1 cellular context compared by ENCODE assay signal in the genomic region with DNA sequence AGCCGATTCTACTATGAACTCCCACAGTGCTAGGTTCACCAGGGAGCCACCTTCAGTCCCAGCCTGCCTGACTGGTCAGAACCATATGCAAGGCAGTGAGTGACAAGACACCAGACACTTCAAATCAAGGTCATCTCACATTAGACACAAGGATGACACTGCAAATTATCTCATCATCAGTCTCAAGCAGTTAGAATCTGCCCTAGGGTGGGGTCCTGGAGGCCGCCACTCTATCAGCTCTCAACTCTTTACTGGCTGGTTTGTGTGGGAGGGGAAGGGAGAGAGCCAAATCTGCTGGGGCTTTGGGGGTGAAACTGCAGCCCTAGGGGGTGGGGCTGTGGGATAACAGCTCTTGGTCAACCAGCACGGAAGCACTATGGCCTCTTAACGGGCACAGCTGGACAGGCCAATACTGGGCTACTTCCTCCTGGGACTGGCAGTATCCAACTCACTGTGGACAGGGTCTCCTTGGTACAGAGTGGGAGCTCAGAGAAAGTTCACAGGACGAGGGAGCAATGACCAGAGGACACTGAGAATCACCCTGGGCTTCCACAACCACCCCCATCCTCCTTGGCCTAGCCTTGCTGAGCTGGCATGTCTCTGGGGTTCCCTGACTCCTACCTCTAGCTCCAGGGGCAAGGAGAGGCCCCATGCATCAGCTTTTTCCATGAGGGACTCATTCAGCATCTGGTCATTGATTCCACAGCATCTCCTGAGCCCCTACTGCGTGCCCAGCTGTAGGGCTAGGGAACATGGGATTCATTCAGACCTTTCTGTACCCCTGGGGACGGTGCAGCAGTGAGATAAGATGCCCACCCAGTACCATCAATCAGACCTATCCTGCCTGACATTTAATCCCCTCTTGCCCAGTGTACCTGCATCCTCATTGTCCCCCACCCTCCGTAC.
TF ChIP-seq lines count a peak whose summit lies in the region.

No MANE protein-coding gene starts in this region.

TF ChIP-seq in K562, 482 proteins besides CTCF, POLR2A, EP300 and RAD21 (continued from another document):
- TF ChIP-seq FOXJ3 (CRISPR knock-in tag; IDR thresholded peaks at IDR 0.05) (no peak), ATF7 (IDR thresholded peaks at IDR 0.05) (no peak), NR4A1 (CRISPR knock-in tag; IDR thresholded peaks at IDR 0.05) (0 out of 2 replicates have a peak, but pooled peaks have one; percentile 5), NR4A1 (tag; IDR thresholded peaks at IDR 0.05) (no peak), CCNT2 (IDR thresholded peaks at IDR 0.05; ENCODE audit: borderline replicate concordance, extremely low read depth, insufficient read length, low read depth, low read length) (no peak), TAF1 (IDR thresholded peaks at IDR 0.05; ENCODE audit: control insufficient read depth, extremely low read depth, insufficient read depth, low read length, severe bottlenecking) (no peak), ZNF174 (CRISPR knock-in tag; IDR thresholded peaks at IDR 0.05) (no peak)
